ENCODE assay signal across 9 cellular contexts in the genomic region with DNA sequence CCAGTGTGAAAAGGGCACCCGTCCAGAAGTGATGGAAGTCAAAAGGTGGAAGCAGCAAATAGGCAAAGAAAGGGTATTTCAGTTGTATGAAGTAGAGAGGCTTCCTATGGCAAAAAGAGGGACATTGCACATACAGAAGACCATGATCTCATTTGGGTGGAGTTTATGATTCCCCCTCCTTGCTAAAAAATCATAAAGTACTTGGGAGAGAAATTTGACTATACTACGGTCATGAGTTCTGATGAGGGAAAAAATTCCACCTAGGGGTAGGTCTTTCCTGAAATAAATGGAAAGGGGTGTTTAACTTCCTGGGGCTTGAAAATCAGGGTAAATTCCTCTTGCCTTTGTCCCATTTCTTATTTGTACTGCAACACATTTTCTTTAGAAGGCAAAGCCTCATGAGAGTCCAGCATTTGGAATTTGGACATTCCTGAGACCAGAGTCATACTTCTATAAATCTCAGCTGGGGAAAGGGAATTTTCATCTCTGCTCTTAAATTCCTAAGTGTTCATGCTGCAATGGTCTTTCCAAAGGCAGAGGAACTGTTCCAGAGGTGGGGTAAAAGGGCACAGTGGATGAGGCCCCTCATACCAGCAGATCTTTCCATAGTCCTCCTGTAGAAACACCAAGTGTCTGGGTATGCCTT. TPM values are rescaled to one million over a fixed set of nuclear protein-coding genes. Genes with fewer than 3 reads are reported as not detected.
DNase-seq lines count a peak whose midpoint lies in the region; ATAC-seq and TF ChIP-seq lines count a peak whose summit lies in the region.
"Had no signal": no experiment of that assay in that cellular context is flagged by ENCODE, and none has a peak within 500 bp of the region (broad histone marks: within the 10 kb centered on the region; RNA-seq: fewer than 3 reads in every experiment).

No MANE protein-coding gene starts in this region.

- H3K4me1 ChIP-seq in neutrophil (ENCODE audit: control insufficient read depth in 1 of 2, insufficient read depth in 1 of 2, low read depth in 1 of 2, low read length in 1 of 2): peaks cover 86 to 94% of the 10 kb centered on the region in 2 experiments
- H3K4me1 ChIP-seq in neuronal stem cell (ENCODE audit: control insufficient read depth in 2 of 2, insufficient read depth in 1 of 2, low read depth in 1 of 2, low read length in 2 of 2): peaks cover 5% of the 10 kb centered on the region in 2 donors

- H3K36me3 Mint-ChIP-seq in activated CD4-positive, alpha-beta T cell treated with anti-CD3 and anti-CD28 coated beads, Interleukin-2, amount 10 ng/mL, durations not matched to agents 7 days and 5 days (ENCODE audit: low read depth): peaks cover 31% of the 10 kb centered on the region

- H4K91ac ChIP-seq in neuronal stem cell (ENCODE audit: low read depth, low read length, poor library complexity): no peak overlapping the region

- H3K36me3 ChIP-seq in neutrophil: no peaks in the 10 kb centered on the region
- peaks cover 3 to 14% of the 10 kb centered on the region in 2 donors for H3K36me3 ChIP-seq in neuronal stem cell (replicated peaks in 1 of 2; ENCODE audit: control insufficient read depth in 2 of 2, insufficient read depth in 2 of 2, low read length in 2 of 2)

- H3K27ac ChIP-seq in AG04450 (ENCODE audit: low read depth, low read length): peak overlapping the region; percentile 96
- peak overlapping the region; percentile 80; the same call in 1 of the 2 replicates for H3K27ac ChIP-seq in RWPE1
- H3K27ac ChIP-seq in neutrophil: peak overlapping the region; percentile 97
- no peak overlapping the region for H3K27ac ChIP-seq in neuronal stem cell (replicated peaks; ENCODE audit: low read length)

- no peak overlapping the region for H2BK12ac ChIP-seq in neuronal stem cell (ENCODE audit: low read length)

- POLR2A ChIA-PET in AG04450 (lab: Yijun Ruan, JAX): no interaction called here
- POLR2A ChIA-PET in RWPE1 (lab: Yijun Ruan, JAX; ENCODE audit: low non-redundant PET): no interaction called here
- POLR2A ChIA-PET in activated CD4-positive, alpha-beta T cell treated with anti-CD3 and anti-CD28 coated beads, Interleukin-2, amount 10 ng/mL, durations not matched to agents 7 days and 5 days (lab: Charles Lee): no interaction called here

- H3K27ac Mint-ChIP-seq in activated CD4-positive, alpha-beta T cell treated with anti-CD3 and anti-CD28 coated beads, Interleukin-2, amount 10 ng/mL, durations not matched to agents 7 days and 5 days: no peak overlapping the region

- H2BK120ac ChIP-seq in neuronal stem cell (ENCODE audit: low read depth, low read length): no peak overlapping the region

- no peak overlapping the region for H3K4ac ChIP-seq in neuronal stem cell (ENCODE audit: low read length)

- TF ChIP-seq CTCF in AG04450 (IDR thresholded peaks at IDR 0.05; ENCODE audit: low read depth, low read length) (no peak), RWPE1 (conservative IDR thresholded peaks at IDR 0.05; ENCODE audit: low read depth) (no peak), fibroblast of mammary gland (conservative IDR thresholded peaks at IDR 0.05; ENCODE audit: control insufficient read depth, insufficient read depth, low read depth, low read length) (no peak), neutrophil (IDR thresholded peaks at IDR 0.05) (no peak)

- no peak overlapping the region for H3K18ac ChIP-seq in neuronal stem cell (ENCODE audit: low read length)

- CTCF ChIA-PET in AG04450 (lab: Charles Lee): interaction anchor here (0.5 to 1.1 kb wide), 2 partner anchors 56 to 394 kb away, joined by 4 to 5 read pairs; no protein-coding TSS in a partner anchor
- CTCF ChIA-PET in RWPE1 (lab: Yijun Ruan, JAX): no interaction called here
- CTCF ChIA-PET in activated CD4-positive, alpha-beta T cell treated with anti-CD3 and anti-CD28 coated beads, Interleukin-2, amount 10 ng/mL, durations not matched to agents 7 days and 5 days (lab: Charles Lee): interaction anchor here (1.0 to 1.1 kb wide), 2 partner anchors 15 to 28 kb away, joined by 3 read pairs; no protein-coding TSS in a partner anchor

- H3K4me2 ChIP-seq in neuronal stem cell (ENCODE audit: insufficient read depth, low read length, poor library complexity, severe bottlenecking): no peak overlapping the region

- ATAC-seq in HG03520 (IDR thresholded peaks at IDR 0.05; ENCODE audit: unreplicated experiment): no peak

- H2AK5ac ChIP-seq in neuronal stem cell (ENCODE audit: low read depth, low read length): no peak overlapping the region

- H2AFZ ChIP-seq in neuronal stem cell (ENCODE audit: low read length): no peak overlapping the region

- no CpG with 5 or more reads among the region's 2 CpGs for WGBS in neuronal stem cell (ENCODE audit: extremely low coverage in 2 of 2, insufficient read length in 2 of 2, insufficient replicate concordance in 1 of 2), 2 donors

- H3K9me3 ChIP-seq in AG04450 (ENCODE audit: control insufficient read depth, insufficient read depth, low read length) (no peaks in the 10 kb centered on the region), neutrophil (no peaks in the 10 kb centered on the region), neuronal stem cell (replicated peaks in 1 of 2; ENCODE audit: control insufficient read depth in 2 of 2, insufficient read depth in 1 of 2, low read depth in 1 of 2, low read length in 2 of 2) (no peaks in the 10 kb centered on the region)

- H3K14ac ChIP-seq in neuronal stem cell (ENCODE audit: low read length): no peak overlapping the region

- DNase-seq in AG04450 (ENCODE audit: low read depth, low spot score): peak; percentile 68
- DNase-seq in RWPE1 (ENCODE audit: low spot score): peak; percentile 56
- DNase-seq in fibroblast of mammary gland (ENCODE audit: low read depth): peak; percentile 93
- DNase-seq in COLO829 (ENCODE audit: low spot score): no peak
- DNase-seq in neuronal stem cell (ENCODE audit: low spot score): no peak
- no peak for DNase-seq in activated CD4-positive, alpha-beta T cell treated with anti-CD3 and anti-CD28 coated beads, Interleukin-2, amount 10 ng/mL, durations not matched to agents 7 days and 5 days
- DNase-seq: NCI-H446 had no signal

- peaks cover 2% of the 10 kb centered on the region for H3K27me3 Mint-ChIP-seq in activated CD4-positive, alpha-beta T cell treated with anti-CD3 and anti-CD28 coated beads, Interleukin-2, amount 10 ng/mL, durations not matched to agents 7 days and 5 days

- H3K4me3 ChIP-seq in AG04450 (ENCODE audit: low read depth, low read length): no peak overlapping the region
- H3K4me3 ChIP-seq in fibroblast of mammary gland (ENCODE audit: control insufficient read depth, low read depth, low read length): no peak overlapping the region
- no peak overlapping the region for H3K4me3 ChIP-seq in neutrophil (ENCODE audit: low read depth in 1 of 2, low read length in 1 of 2)
- no peak overlapping the region for H3K4me3 ChIP-seq in neuronal stem cell (ENCODE audit: low read length in 2 of 2)

- H4K8ac ChIP-seq in neuronal stem cell (ENCODE audit: low read depth, low read length): no peak overlapping the region

- H3K4me3 Mint-ChIP-seq in activated CD4-positive, alpha-beta T cell treated with anti-CD3 and anti-CD28 coated beads, Interleukin-2, amount 10 ng/mL, durations not matched to agents 7 days and 5 days: no peak overlapping the region

- H3K79me1 ChIP-seq in neuronal stem cell (ENCODE audit: low read depth, low read length): no peaks in the 10 kb centered on the region

- H3K27me3 ChIP-seq in AG04450 (ENCODE audit: control insufficient read depth, insufficient read depth, low read length) (no peaks in the 10 kb centered on the region), neutrophil (no peaks in the 10 kb centered on the region), neuronal stem cell (ENCODE audit: control insufficient read depth in 3 of 3, insufficient read depth in 3 of 3, low read depth in 1 of 3, low read length in 3 of 3) (no peaks in the 10 kb centered on the region)

- no peak overlapping the region for H3K9ac ChIP-seq in neuronal stem cell (ENCODE audit: low read depth, low read length, poor library complexity)

- no peak overlapping the region for H2BK5ac ChIP-seq in neuronal stem cell (ENCODE audit: low read length)

- H2BK15ac ChIP-seq in neuronal stem cell (ENCODE audit: low read length): no peak overlapping the region

- no peak overlapping the region for H3K23ac ChIP-seq in neuronal stem cell (ENCODE audit: low read depth, low read length, poor library complexity)

- H3K4me1 Mint-ChIP-seq in activated CD4-positive, alpha-beta T cell treated with anti-CD3 and anti-CD28 coated beads, Interleukin-2, amount 10 ng/mL, durations not matched to agents 7 days and 5 days: peaks cover 74% of the 10 kb centered on the region

- H3K9me3 Mint-ChIP-seq in activated CD4-positive, alpha-beta T cell treated with anti-CD3 and anti-CD28 coated beads, Interleukin-2, amount 10 ng/mL, durations not matched to agents 7 days and 5 days: peaks cover 2% of the 10 kb centered on the region

RNA-seq across cellular contexts. Expression of gene LYRM1, which starts 5.8 kb away (rescaled TPM):
- 32.3 and 41.1 TPM in 2 replicates for polyA plus RNA-seq in AG04450 (2011; rRNA removed)
- polyA minus RNA-seq in AG04450 (2011; rRNA and poly(A)+ RNA removed): 17.9 and 19.1 TPM in 2 replicates
- 40.9 TPM for polyA plus RNA-seq in neuronal stem cell (2013, experiment 1 of 2)
- 39.7 TPM for polyA plus RNA-seq in neuronal stem cell (2013, experiment 2 of 2)
- 10 to 100 TPM; 21.7 to 26.7 TPM for total RNA-seq in activated CD4-positive, alpha-beta T cell treated with anti-CD3 and anti-CD28 coated beads, Interleukin-2, amount 10 ng/mL, durations not matched to agents 7 days and 5 days

RNA-seq across cellular contexts. Expression of gene DCUN1D3, which starts 6.2 kb away (rescaled TPM):
- 11.3 and 12.0 TPM in 2 replicates for polyA plus RNA-seq in AG04450 (2011; rRNA removed)
- polyA minus RNA-seq in AG04450 (2011; rRNA and poly(A)+ RNA removed): 30.8 and 36.5 TPM in 2 replicates
- 5.1 TPM for polyA plus RNA-seq in neuronal stem cell (2013, experiment 1 of 2)
- 4.8 TPM for polyA plus RNA-seq in neuronal stem cell (2013, experiment 2 of 2)
- 10 to 100 TPM in 1 of 2 experiments, 1 to 10 TPM in 1; 9.9 to 10.8 TPM for total RNA-seq in activated CD4-positive, alpha-beta T cell treated with anti-CD3 and anti-CD28 coated beads, Interleukin-2, amount 10 ng/mL, durations not matched to agents 7 days and 5 days

Comparison
In these comparisons a context has a peak if more than half of its experiments do, and no peak if none do; other contexts are left out.
1. DNase-seq: peak in AG04450 (single experiment), RWPE1 (single experiment) and fibroblast of mammary gland (single experiment); none in COLO829 (single experiment), neuronal stem cell (single experiment) and activated CD4-positive, alpha-beta T cell treated with anti-CD3 and anti-CD28 coated beads, Interleukin-2, amount 10 ng/mL, durations not matched to agents 7 days and 5 days (single experiment).